16 cellular contexts compared by ENCODE assay signal in the genomic region with DNA sequence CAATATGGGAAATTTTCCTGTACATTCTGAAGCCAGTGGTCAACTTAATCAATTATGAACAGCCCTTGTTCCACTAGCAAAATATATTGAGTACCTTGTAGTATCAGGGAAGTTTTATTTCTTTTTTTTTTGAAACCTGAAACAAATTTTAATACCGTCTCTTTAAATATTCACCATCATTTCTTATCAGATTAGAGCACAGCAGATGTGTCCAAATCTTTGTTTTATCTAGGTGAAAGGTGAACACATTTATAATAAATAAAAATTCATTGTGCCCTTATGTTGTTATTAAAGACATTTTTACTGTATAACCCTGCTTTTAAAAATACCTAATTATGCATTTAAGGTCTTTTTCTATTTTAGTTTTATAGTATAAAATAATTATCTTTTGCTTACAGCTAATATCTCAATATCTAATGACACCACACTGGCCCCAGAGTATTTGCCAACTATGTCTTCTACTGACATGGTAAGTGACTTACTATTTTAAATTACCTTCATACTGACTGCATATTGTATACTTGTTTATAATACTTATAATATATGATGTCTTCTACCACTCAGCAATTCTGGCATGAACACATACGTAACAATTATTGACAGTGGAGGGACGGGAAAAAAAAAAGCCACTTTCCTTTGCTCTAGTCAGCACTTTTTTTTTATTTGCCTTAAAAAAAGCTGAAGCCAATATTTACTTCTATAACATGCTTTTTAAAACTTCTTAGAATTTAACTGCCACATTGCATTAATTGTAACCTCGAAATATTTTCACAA.
DNase-seq lines count a peak whose midpoint lies in the region; ATAC-seq and TF ChIP-seq lines count a peak whose summit lies in the region.
"Had no signal": no experiment of that assay in that cellular context is flagged by ENCODE, and none has a peak within 500 bp of the region (broad histone marks: within the 10 kb centered on the region; RNA-seq: fewer than 3 reads in every experiment).

No MANE protein-coding gene starts in this region.

- 31% methylated on average over 4 of the region's 4 CpGs for WGBS in liver

- H3K79me2 ChIP-seq in GM23338 (replicated peaks; ENCODE audit: insufficient read depth) (no peaks in the 10 kb centered on the region), parathyroid adenoma (no peaks in the 10 kb centered on the region)

- DNase-seq in GM23338 (ENCODE audit: low spot score) (no peak), caudate nucleus (lab: John Stamatoyannopoulos, UW) (no peak), NK-92 (lab: John Stamatoyannopoulos, UW; ENCODE audit: unreplicated experiment) (no peak)
- DNase-seq in effector memory CD4-positive, alpha-beta T cell: no peak
- DNase-seq: HCEC 1CT; MG63; NCI-H1417 treated with DMSO at 0.1 percent for 48 hours; stimulated activated CD8-positive, alpha-beta memory T cell treated with anti-CD3 and anti-CD28 coated beads, Interleukin-4, amount 100 ng/mL, for 48 hours had no signal

- peak overlapping the region; percentile 34; the same call in 1 of the 2 replicates for H2AFZ ChIP-seq in GM23338
- peak overlapping the region; percentile 38 for H2AFZ ChIP-seq in parathyroid adenoma

- H3K27ac Mint-ChIP-seq in GM23338: no peak overlapping the region
- H3K27ac Mint-ChIP-seq: activated naive CD8-positive, alpha-beta T cell; CD14-positive monocyte; IgD-negative memory B cell had no signal

- H3K9me2 ChIP-seq in GM23338 (ENCODE audit: insufficient read depth): no peaks in the 10 kb centered on the region

- TF ChIP-seq CTCF in GM23338 (conservative IDR thresholded peaks at IDR 0.05; ENCODE audit: low read depth in 2 of 2) (no peak), liver (IDR thresholded peaks at IDR 0.05; ENCODE audit: low read depth, low read length, missing input control) (no peak), parathyroid adenoma (IDR thresholded peaks at IDR 0.05) (no peak)

- no peak overlapping the region for H3K27ac ChIP-seq in GM23338 (ENCODE audit: low read depth)
- peak overlapping the region; percentile 73 for H3K27ac ChIP-seq in caudate nucleus (ENCODE audit: low read depth, low read length)
- H3K27ac ChIP-seq in liver (ENCODE audit: low read depth in 1 of 2, low read length in 2 of 2): peak overlapping the region; percentile 68 to 78
- H3K27ac ChIP-seq in parathyroid adenoma: peak overlapping the region; percentile 54
- no peak overlapping the region for H3K27ac ChIP-seq in effector memory CD4-positive, alpha-beta T cell (ENCODE audit: insufficient read depth, low read length, poor library complexity, severe bottlenecking)

- no peaks in the 10 kb centered on the region for H3F3A ChIP-seq in GM23338 (replicated peaks; ENCODE audit: low read depth)

- H3K36me3 ChIP-seq in GM23338 (ENCODE audit: insufficient read depth) (no peaks in the 10 kb centered on the region), liver (ENCODE audit: control insufficient read depth in 4 of 4, insufficient read depth in 3 of 4, low read depth in 1 of 4, low read length in 3 of 4) (no peaks in the 10 kb centered on the region), parathyroid adenoma (ENCODE audit: control insufficient read depth, insufficient read depth, low read length) (no peaks in the 10 kb centered on the region)
- H3K36me3 ChIP-seq in effector memory CD4-positive, alpha-beta T cell (ENCODE audit: control insufficient read depth, insufficient read depth, low read length): no peaks in the 10 kb centered on the region
- H3K36me3 ChIP-seq: MG63 had no signal

- no peaks in the 10 kb centered on the region for H3K27me3 Mint-ChIP-seq in GM23338 (ENCODE audit: insufficient read depth, low read depth, poor library complexity)

- no peaks in the 10 kb centered on the region for H3K36me3 Mint-ChIP-seq in GM23338 (ENCODE audit: low read depth)
- H3K36me3 Mint-ChIP-seq: activated naive CD8-positive, alpha-beta T cell; CD14-positive monocyte had no signal

- H3K4me1 Mint-ChIP-seq in GM23338: peaks cover 6% of the 10 kb centered on the region
- H3K4me1 Mint-ChIP-seq: CD14-positive monocyte, IgD-negative memory B cell had no signal

- H3K4me2 ChIP-seq in GM23338: no peak overlapping the region
- peak overlapping the region; percentile 15 for H3K4me2 ChIP-seq in parathyroid adenoma (ENCODE audit: low read length)

- H3K4me1 ChIP-seq in GM23338 (ENCODE audit: insufficient read depth): no peaks in the 10 kb centered on the region
- peaks cover 0 to 9% (median 5%) of the 10 kb centered on the region in 4 donors for H3K4me1 ChIP-seq in liver (ENCODE audit: control insufficient read depth in 4 of 4, insufficient read depth in 4 of 4, low read length in 3 of 4)
- peaks cover 5% of the 10 kb centered on the region for H3K4me1 ChIP-seq in parathyroid adenoma
- H3K4me1 ChIP-seq in effector memory CD4-positive, alpha-beta T cell (ENCODE audit: control insufficient read depth, insufficient read depth, low read length, poor library complexity, severe bottlenecking): no peaks in the 10 kb centered on the region

- ATAC-seq in GM23338 (no peak), GM19455 (IDR thresholded peaks at IDR 0.05; ENCODE audit: unreplicated experiment) (no peak), GM18511 (IDR thresholded peaks at IDR 0.05; ENCODE audit: unreplicated experiment) (no peak)
- ATAC-seq: SK-N-SH treated with all-trans-retinoic acid at 6 μM for 48 hours had no signal

- H3K4me3 Mint-ChIP-seq in GM23338: no peak overlapping the region
- H3K4me3 Mint-ChIP-seq: activated naive CD8-positive, alpha-beta T cell; CD14-positive monocyte; IgD-negative memory B cell had no signal

- H3K4me3 ChIP-seq in GM23338 (no peak overlapping the region), liver (ENCODE audit: low read depth in 1 of 3, low read length in 3 of 3) (peak overlapping the region in 2 of 3 donors; percentile 29 to 43), parathyroid adenoma (ENCODE audit: low read depth, low read length) (peak overlapping the region; percentile 23)
- no peak overlapping the region for H3K4me3 ChIP-seq in effector memory CD4-positive, alpha-beta T cell (ENCODE audit: insufficient read depth, low read depth, low read length, poor library complexity, severe bottlenecking)
- H3K4me3 ChIP-seq: MG63 had no signal

- peak overlapping the region; percentile 63 to 67 for H3K9ac ChIP-seq in liver (ENCODE audit: low read depth in 1 of 2, low read length in 2 of 2)
- no peak overlapping the region for H3K9ac ChIP-seq in parathyroid adenoma

- H3K9me3 ChIP-seq in liver (ENCODE audit: control insufficient read depth in 4 of 4, low read length in 3 of 4) (no peaks in the 10 kb centered on the region), parathyroid adenoma (ENCODE audit: control insufficient read depth, low read length) (no peaks in the 10 kb centered on the region)
- H3K9me3 ChIP-seq in effector memory CD4-positive, alpha-beta T cell (ENCODE audit: control insufficient read depth, low read length): no peaks in the 10 kb centered on the region
- H3K9me3 ChIP-seq: MG63 had no signal

- H3K9me3 Mint-ChIP-seq in GM23338: no peaks in the 10 kb centered on the region

- TF ChIP-seq RAD21 in liver (IDR thresholded peaks at IDR 0.05): no peak

- H3K27me3 ChIP-seq in GM23338 (ENCODE audit: insufficient read depth) (no peaks in the 10 kb centered on the region), liver (ENCODE audit: control insufficient read depth in 4 of 4, insufficient read depth in 4 of 4, low read length in 3 of 4) (no peaks in the 10 kb centered on the region), parathyroid adenoma (ENCODE audit: control insufficient read depth, insufficient read depth, low read length) (no peaks in the 10 kb centered on the region)
- H3K27me3 ChIP-seq in effector memory CD4-positive, alpha-beta T cell (replicated peaks; ENCODE audit: control insufficient read depth, insufficient read depth, low read length, poor library complexity, severe bottlenecking): no peaks in the 10 kb centered on the region
- H3K27me3 ChIP-seq: MG63 had no signal

- H4K20me1 ChIP-seq in GM23338 (replicated peaks; ENCODE audit: insufficient read depth): no peaks in the 10 kb centered on the region

TF ChIP-seq in liver, 16 proteins besides CTCF, POLR2A, EP300 and RAD21:
- TF ChIP-seq RXRA (IDR thresholded peaks at IDR 0.05) (peak; percentile 18 to 43), HNF4G (IDR thresholded peaks at IDR 0.05) (no peak)

Comparison
In these comparisons a context has a peak if more than half of its experiments do, and no peak if none do; other contexts are left out.
1. H3K27ac ChIP-seq: peak in caudate nucleus (single experiment), liver (2 of 2) and parathyroid adenoma (single experiment); none in GM23338 (single experiment) and effector memory CD4-positive, alpha-beta T cell (single experiment).
2. H3K4me3 ChIP-seq: peak in liver (2 of 3) and parathyroid adenoma (single experiment); none in GM23338 (single experiment) and effector memory CD4-positive, alpha-beta T cell (single experiment).